In the genomic region with DNA sequence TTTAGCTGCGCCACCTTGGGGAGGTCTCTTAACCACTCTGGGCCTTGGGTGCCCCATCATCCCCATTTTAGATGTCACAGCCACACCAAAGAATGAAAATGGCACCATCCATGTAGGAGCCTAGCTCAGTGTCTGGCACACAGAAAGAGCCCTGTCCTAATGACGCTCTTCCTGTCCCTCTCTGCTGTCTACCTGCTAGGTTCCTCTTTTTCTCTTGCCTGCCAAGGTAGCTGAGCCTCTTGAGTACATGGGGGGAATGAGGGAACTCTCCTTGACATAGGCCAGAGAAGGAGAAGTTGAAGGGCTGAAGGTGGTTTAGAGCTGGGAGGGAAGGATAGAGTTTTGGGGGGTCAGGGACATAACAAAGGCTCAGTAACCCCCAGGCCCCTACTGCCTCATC, we compare ENCODE assay signal across 1 cellular context.
TF ChIP-seq lines count a peak whose summit lies in the region.

No MANE protein-coding gene starts in this region.

TF ChIP-seq in WTC11, 78 proteins besides CTCF, POLR2A, EP300 and RAD21 (continued from another document):
- TF ChIP-seq, protein P1, sequence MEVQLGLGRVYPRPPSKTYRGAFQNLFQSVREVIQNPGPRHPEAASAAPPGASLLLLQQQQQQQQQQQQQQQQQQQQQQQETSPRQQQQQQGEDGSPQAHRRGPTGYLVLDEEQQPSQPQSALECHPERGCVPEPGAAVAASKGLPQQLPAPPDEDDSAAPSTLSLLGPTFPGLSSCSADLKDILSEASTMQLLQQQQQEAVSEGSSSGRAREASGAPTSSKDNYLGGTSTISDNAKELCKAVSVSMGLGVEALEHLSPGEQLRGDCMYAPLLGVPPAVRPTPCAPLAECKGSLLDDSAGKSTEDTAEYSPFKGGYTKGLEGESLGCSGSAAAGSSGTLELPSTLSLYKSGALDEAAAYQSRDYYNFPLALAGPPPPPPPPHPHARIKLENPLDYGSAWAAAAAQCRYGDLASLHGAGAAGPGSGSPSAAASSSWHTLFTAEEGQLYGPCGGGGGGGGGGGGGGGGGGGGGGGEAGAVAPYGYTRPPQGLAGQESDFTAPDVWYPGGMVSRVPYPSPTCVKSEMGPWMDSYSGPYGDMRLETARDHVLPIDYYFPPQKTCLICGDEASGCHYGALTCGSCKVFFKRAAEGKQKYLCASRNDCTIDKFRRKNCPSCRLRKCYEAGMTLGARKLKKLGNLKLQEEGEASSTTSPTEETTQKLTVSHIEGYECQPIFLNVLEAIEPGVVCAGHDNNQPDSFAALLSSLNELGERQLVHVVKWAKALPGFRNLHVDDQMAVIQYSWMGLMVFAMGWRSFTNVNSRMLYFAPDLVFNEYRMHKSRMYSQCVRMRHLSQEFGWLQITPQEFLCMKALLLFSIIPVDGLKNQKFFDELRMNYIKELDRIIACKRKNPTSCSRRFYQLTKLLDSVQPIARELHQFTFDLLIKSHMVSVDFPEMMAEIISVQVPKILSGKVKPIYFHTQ (CRISPR knock-in tag; IDR thresholded peaks at IDR 0.05) = no peak
- TF ChIP-seq ETV6 (CRISPR knock-in tag; IDR thresholded peaks at IDR 0.05) = no peak
- TF ChIP-seq, protein P2, sequence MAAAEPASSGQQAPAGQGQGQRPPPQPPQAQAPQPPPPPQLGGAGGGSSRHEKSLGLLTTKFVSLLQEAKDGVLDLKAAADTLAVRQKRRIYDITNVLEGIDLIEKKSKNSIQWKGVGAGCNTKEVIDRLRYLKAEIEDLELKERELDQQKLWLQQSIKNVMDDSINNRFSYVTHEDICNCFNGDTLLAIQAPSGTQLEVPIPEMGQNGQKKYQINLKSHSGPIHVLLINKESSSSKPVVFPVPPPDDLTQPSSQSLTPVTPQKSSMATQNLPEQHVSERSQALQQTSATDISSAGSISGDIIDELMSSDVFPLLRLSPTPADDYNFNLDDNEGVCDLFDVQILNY (CRISPR knock-in tag; IDR thresholded peaks at IDR 0.05) = no peak
- no peak for TF ChIP-seq ZBTB21 (CRISPR knock-in tag; IDR thresholded peaks at IDR 0.05; ENCODE audit: borderline replicate concordance)
- TF ChIP-seq FOXJ3 (CRISPR knock-in tag; IDR thresholded peaks at IDR 0.05; ENCODE audit: borderline replicate concordance) = no peak
- TF ChIP-seq NR1H2 (CRISPR knock-in tag; IDR thresholded peaks at IDR 0.05) = no peak
- TF ChIP-seq IRF2 (CRISPR knock-in tag; IDR thresholded peaks at IDR 0.05; ENCODE audit: borderline replicate concordance, low read depth) = no peak
- no peak for TF ChIP-seq KAT7 (CRISPR knock-in tag; IDR thresholded peaks at IDR 0.05; ENCODE audit: borderline replicate concordance)
- TF ChIP-seq SP1 (CRISPR knock-in tag; conservative IDR thresholded peaks at IDR 0.05) = no peak
- TF ChIP-seq, protein P3, sequence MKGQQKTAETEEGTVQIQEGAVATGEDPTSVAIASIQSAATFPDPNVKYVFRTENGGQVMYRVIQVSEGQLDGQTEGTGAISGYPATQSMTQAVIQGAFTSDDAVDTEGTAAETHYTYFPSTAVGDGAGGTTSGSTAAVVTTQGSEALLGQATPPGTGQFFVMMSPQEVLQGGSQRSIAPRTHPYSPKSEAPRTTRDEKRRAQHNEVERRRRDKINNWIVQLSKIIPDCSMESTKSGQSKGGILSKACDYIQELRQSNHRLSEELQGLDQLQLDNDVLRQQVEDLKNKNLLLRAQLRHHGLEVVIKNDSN (CRISPR knock-in tag; IDR thresholded peaks at IDR 0.05) = no peak
- TF ChIP-seq ELF4 (CRISPR knock-in tag; IDR thresholded peaks at IDR 0.05; ENCODE audit: low read depth) = no peak
- TF ChIP-seq, protein P4, sequence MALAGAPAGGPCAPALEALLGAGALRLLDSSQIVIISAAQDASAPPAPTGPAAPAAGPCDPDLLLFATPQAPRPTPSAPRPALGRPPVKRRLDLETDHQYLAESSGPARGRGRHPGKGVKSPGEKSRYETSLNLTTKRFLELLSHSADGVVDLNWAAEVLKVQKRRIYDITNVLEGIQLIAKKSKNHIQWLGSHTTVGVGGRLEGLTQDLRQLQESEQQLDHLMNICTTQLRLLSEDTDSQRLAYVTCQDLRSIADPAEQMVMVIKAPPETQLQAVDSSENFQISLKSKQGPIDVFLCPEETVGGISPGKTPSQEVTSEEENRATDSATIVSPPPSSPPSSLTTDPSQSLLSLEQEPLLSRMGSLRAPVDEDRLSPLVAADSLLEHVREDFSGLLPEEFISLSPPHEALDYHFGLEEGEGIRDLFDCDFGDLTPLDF (CRISPR knock-in tag; IDR thresholded peaks at IDR 0.05) = no peak
- TF ChIP-seq, protein P5, sequence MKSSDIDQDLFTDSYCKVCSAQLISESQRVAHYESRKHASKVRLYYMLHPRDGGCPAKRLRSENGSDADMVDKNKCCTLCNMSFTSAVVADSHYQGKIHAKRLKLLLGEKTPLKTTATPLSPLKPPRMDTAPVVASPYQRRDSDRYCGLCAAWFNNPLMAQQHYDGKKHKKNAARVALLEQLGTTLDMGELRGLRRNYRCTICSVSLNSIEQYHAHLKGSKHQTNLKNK (CRISPR knock-in tag; IDR thresholded peaks at IDR 0.05) = no peak
- TF ChIP-seq SMAD4 (CRISPR knock-in tag; IDR thresholded peaks at IDR 0.05) = no peak
TF ChIP-seq in WTC11: peak in this region for 0.
